In genomic region chr20:3152057-3152644, GRCh38 we compare ENCODE assay signal across 5 cellular contexts. TPM values are rescaled to one million over a fixed set of nuclear protein-coding genes. Genes with fewer than 3 reads are reported as not detected.
DNase-seq lines count a peak whose midpoint lies in the region; ATAC-seq lines count a peak whose summit lies in the region.
"Not testable (repeated sequence)": the region's sequence is repeated elsewhere in the genome, so short reads cannot be mapped to it uniquely, and the experiment has no call there.

No MANE protein-coding gene starts in this region.

- not testable (repeated sequence) for H3K27me3 ChIP-seq in MG63

- peak; percentile 67 for ATAC-seq in GM18511 (IDR thresholded peaks at IDR 0.05; ENCODE audit: unreplicated experiment)
- ATAC-seq in activated T-cell treated with anti-CD3 and anti-CD28 coated beads, Interleukin-2, amount 50 U/mL, for 72 hours (replicated peaks in 1 of 2); effector memory CD8-positive, alpha-beta T cell (replicated peaks): not testable (repeated sequence)

- H3K27me3 Mint-ChIP-seq in activated T-cell treated with anti-CD3 and anti-CD28 coated beads, Interleukin-2, amount 50 U/mL, for 72 hours (ENCODE audit: low read depth); effector memory CD8-positive, alpha-beta T cell: not testable (repeated sequence)

- peak overlapping the region; percentile 43 for H3K27ac Mint-ChIP-seq in activated T-cell treated with anti-CD3 and anti-CD28 coated beads, Interleukin-2, amount 50 U/mL, for 72 hours
- H3K27ac Mint-ChIP-seq in effector memory CD8-positive, alpha-beta T cell: peak overlapping the region; percentile 44 to 49

- peaks cover 70% of the 10 kb centered on the region for H3K4me1 Mint-ChIP-seq in activated T-cell treated with anti-CD3 and anti-CD28 coated beads, Interleukin-2, amount 50 U/mL, for 72 hours (ENCODE audit: low read depth)
- H3K4me1 Mint-ChIP-seq in effector memory CD8-positive, alpha-beta T cell (ENCODE audit: low read depth in 2 of 2): peaks cover 49 to 75% of the 10 kb centered on the region in 2 donors

- H3K36me3 Mint-ChIP-seq in activated T-cell treated with anti-CD3 and anti-CD28 coated beads, Interleukin-2, amount 50 U/mL, for 72 hours (ENCODE audit: insufficient read depth in 2 of 2): peaks cover 4 to 25% of the 10 kb centered on the region in 2 donors
- peaks cover 43% of the 10 kb centered on the region for H3K36me3 Mint-ChIP-seq in effector memory CD8-positive, alpha-beta T cell (ENCODE audit: insufficient read depth)

- H3K4me3 ChIP-seq in MG63: not testable (repeated sequence)

- H3K9me3 ChIP-seq in MG63: not testable (repeated sequence)

- not testable (repeated sequence) for H3K4me3 Mint-ChIP-seq in activated T-cell treated with anti-CD3 and anti-CD28 coated beads, Interleukin-2, amount 50 U/mL, for 72 hours; effector memory CD8-positive, alpha-beta T cell

- DNase-seq in MG63: peak; percentile 43
- not testable (repeated sequence) for DNase-seq in activated T-cell treated with anti-CD3 and anti-CD28 coated beads, Interleukin-2, amount 50 U/mL, for 72 hours; effector memory CD8-positive, alpha-beta T cell
- DNase-seq in mesenteric fat pad (ENCODE audit: low spot score): peak; percentile 72

- not testable (repeated sequence) for H3K9me3 Mint-ChIP-seq in activated T-cell treated with anti-CD3 and anti-CD28 coated beads, Interleukin-2, amount 50 U/mL, for 72 hours; effector memory CD8-positive, alpha-beta T cell

- peaks cover 12% of the 10 kb centered on the region for H3K36me3 ChIP-seq in MG63

RNA-seq across cellular contexts. Expression of gene FASTKD5, which starts 7.5 kb away (rescaled TPM):
- 6.9 and 7.9 TPM in 2 replicates for total RNA-seq in MG63 (2014; rRNA removed; shearing (Covaris generic); ENCODE audit: low replicate concordance)
- 10 to 100 TPM; 22.1 to 22.6 TPM for total RNA-seq in activated T-cell treated with anti-CD3 and anti-CD28 coated beads, Interleukin-2, amount 50 U/mL, for 72 hours
- total RNA-seq in mesenteric fat pad: 15.4 TPM

RNA-seq across cellular contexts. Expression of gene UBOX5, which starts 7.5 kb away (rescaled TPM):
- total RNA-seq in MG63 (2014; rRNA removed; shearing (Covaris generic); ENCODE audit: low replicate concordance): 2.3 and 3.9 TPM in 2 replicates
- total RNA-seq in activated T-cell treated with anti-CD3 and anti-CD28 coated beads, Interleukin-2, amount 50 U/mL, for 72 hours: 1 to 10 TPM; 7.8 to 9.6 TPM
- 3.7 TPM for total RNA-seq in mesenteric fat pad

RNA-seq across cellular contexts. Expression of gene LZTS3, which starts 21.2 kb away (rescaled TPM):
- total RNA-seq in MG63 (2014; rRNA removed; shearing (Covaris generic); ENCODE audit: low replicate concordance): 0.03 TPM in 1 of 2 replicates, not detected in the other
- total RNA-seq in activated T-cell treated with anti-CD3 and anti-CD28 coated beads, Interleukin-2, amount 50 U/mL, for 72 hours: 1 to 10 TPM; 3.1 to 3.5 TPM
- total RNA-seq in mesenteric fat pad: 6.2 TPM

RNA-seq across cellular contexts. Expression of gene DDRGK1, which starts 52.3 kb away (rescaled TPM):
- 21.7 and 33.5 TPM in 2 replicates for total RNA-seq in MG63 (2014; rRNA removed; shearing (Covaris generic); ENCODE audit: low replicate concordance)
- 10 to 100 TPM; 83.6 to 89.3 TPM for total RNA-seq in activated T-cell treated with anti-CD3 and anti-CD28 coated beads, Interleukin-2, amount 50 U/mL, for 72 hours
- total RNA-seq in mesenteric fat pad: 59.3 TPM

RNA-seq across cellular contexts. Expression of gene ITPA, which starts 57.1 kb away (rescaled TPM):
- total RNA-seq in MG63 (2014; rRNA removed; shearing (Covaris generic); ENCODE audit: low replicate concordance): 41.3 and 48.5 TPM in 2 replicates
- 10 to 100 TPM; 66.0 to 67.0 TPM for total RNA-seq in activated T-cell treated with anti-CD3 and anti-CD28 coated beads, Interleukin-2, amount 50 U/mL, for 72 hours
- 38.0 TPM for total RNA-seq in mesenteric fat pad
